Comparison of ENCODE assay signal across 8 cellular contexts in the genomic region with DNA sequence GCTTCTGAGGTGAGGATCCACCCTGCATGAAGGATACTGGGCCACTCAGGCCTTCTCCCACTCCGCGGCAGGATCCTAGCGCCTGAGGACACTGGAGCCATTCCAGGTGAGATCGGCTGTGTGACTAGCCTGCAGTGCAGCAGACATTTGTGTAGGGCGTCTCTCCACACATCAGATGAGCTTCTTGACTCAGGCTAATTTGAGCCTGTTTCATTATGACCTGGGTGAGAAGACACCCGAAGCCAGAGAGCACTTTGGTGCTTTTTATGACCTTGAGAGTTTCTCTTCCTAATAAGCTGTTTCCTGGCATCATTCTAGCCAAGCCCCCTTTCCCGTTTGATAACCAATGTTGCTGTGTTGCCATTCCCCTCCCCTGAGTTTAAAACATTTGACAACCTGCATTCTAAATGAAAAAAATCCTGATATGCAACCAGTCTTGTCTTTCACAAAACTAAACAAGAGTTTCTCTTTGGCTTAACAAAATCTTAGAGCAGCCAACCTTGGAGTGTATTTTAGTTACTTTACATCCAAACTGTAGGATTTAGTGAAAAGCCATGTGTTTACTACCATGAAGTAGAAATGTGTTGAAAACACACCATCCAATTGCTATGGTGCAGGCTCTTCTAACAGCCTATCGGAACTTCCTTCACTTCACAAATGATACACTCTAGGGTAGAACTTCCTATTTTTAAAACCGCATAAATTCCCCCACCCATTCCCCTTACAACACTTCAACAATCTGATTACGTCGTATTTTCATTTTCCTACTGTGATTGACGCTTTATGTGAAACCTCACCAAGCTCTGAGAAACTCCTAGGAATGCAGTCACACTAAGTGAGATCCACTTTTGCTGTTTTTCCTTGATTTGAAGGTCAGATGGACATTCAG.
DNase-seq lines count a peak whose midpoint lies in the region; ATAC-seq lines count a peak whose summit lies in the region.

No MANE protein-coding gene starts in this region.

- ATAC-seq in GM19397 (IDR thresholded peaks at IDR 0.05; ENCODE audit: unreplicated experiment), result peak; percentile 74
- ATAC-seq in HG03354 (IDR thresholded peaks at IDR 0.05; ENCODE audit: poor library complexity, severe bottlenecking, unreplicated experiment), result peak; percentile 80
- ATAC-seq in activated naive CD4-positive, alpha-beta T cell treated with anti-CD3 and anti-CD28 coated beads, Interleukin-2, amount 50 U/mL, for 72 hours, result peak; percentile 70 to 87
- ATAC-seq in esophagus mucosa, result no peak

- peak; percentile 67 for DNase-seq in GF-D8 (lab: John Stamatoyannopoulos, UW)
- DNase-seq in activated naive CD4-positive, alpha-beta T cell treated with anti-CD3 and anti-CD28 coated beads, Interleukin-2, amount 50 U/mL, for 72 hours (ENCODE audit: low spot score in 2 of 2), result peak in 1 of 2 donors; percentile 10
- DNase-seq in NCI-H187 treated with DMSO at 0.1 percent for 48 hours (lab: John Stamatoyannopoulos, UW), result no peak
- no peak for DNase-seq in COLO829 (ENCODE audit: low spot score)
- DNase-seq in D341Med (ENCODE audit: low spot score), result no peak

- H3K27ac Mint-ChIP-seq in activated naive CD4-positive, alpha-beta T cell treated with anti-CD3 and anti-CD28 coated beads, Interleukin-2, amount 50 U/mL, for 72 hours, result peak overlapping the region; percentile 1 to 60

- H3K9me3 Mint-ChIP-seq in activated naive CD4-positive, alpha-beta T cell treated with anti-CD3 and anti-CD28 coated beads, Interleukin-2, amount 50 U/mL, for 72 hours, result peaks cover 0 to 7% of the 10 kb centered on the region in 2 donors

- H3K36me3 Mint-ChIP-seq in activated naive CD4-positive, alpha-beta T cell treated with anti-CD3 and anti-CD28 coated beads, Interleukin-2, amount 50 U/mL, for 72 hours, result peaks cover 0 to 14% of the 10 kb centered on the region in 2 donors
